In genomic region chr7:140541176-140541512, GRCh38 we compare ENCODE assay signal across 11 cellular contexts.
DNase-seq lines count a peak whose midpoint lies in the region; ATAC-seq and TF ChIP-seq lines count a peak whose summit lies in the region.
"Had no signal": no experiment of that assay in that cellular context is flagged by ENCODE, and none has a peak within 500 bp of the region (broad histone marks: within the 10 kb centered on the region; RNA-seq: fewer than 3 reads in every experiment).

No MANE protein-coding gene starts in this region.

- no peaks in the 10 kb centered on the region for H3K36me3 Mint-ChIP-seq in memory B cell
- H3K36me3 Mint-ChIP-seq: stimulated activated effector memory CD8-positive, alpha-beta T cell treated with anti-CD3 and anti-CD28 coated beads, Interleukin-12 subunit alpha, Interleukin-12 subunit beta, amount 100 ng/mL, for 72 hours had no signal

- H3K27me3 Mint-ChIP-seq in memory B cell, result peaks cover 3% of the 10 kb centered on the region

- in situ Hi-C loops in GM13977 (cut with MboI; ENCODE audit: low pct_unique_long_range_greater_than_20kb, low sequenced_read_pairs, unreplicated experiment), result no loop called here

- H3K9ac ChIP-seq in HUES64 (ENCODE audit: low read depth, low read length), result peak overlapping the region; percentile 18; the same call in 1 of the 2 replicates

- peak overlapping the region; percentile 46 for H3K4me3 ChIP-seq in HUES64 (ENCODE audit: low read length)
- H3K4me3 ChIP-seq in breast epithelium, result no peak overlapping the region
- no peak overlapping the region for H3K4me3 ChIP-seq in stomach
- H3K4me3 ChIP-seq: body of pancreas had no signal

- TF ChIP-seq POLR2A in breast epithelium (IDR thresholded peaks at IDR 0.05), result no peak
- no peak for TF ChIP-seq POLR2A in stomach (IDR thresholded peaks at IDR 0.05)

- intact Hi-C loops in breast epithelium (cut with DNase I; ENCODE audit: low total_unique reads), result no loop called here
- intact Hi-C loops in stomach (cut with DNase I; ENCODE audit: low total_unique reads), result no loop called here

- no peak overlapping the region for H3K4me3 Mint-ChIP-seq in memory B cell
- H3K4me3 Mint-ChIP-seq: stimulated activated effector memory CD8-positive, alpha-beta T cell treated with anti-CD3 and anti-CD28 coated beads, Interleukin-12 subunit alpha, Interleukin-12 subunit beta, amount 100 ng/mL, for 72 hours had no signal

- ATAC-seq in memory B cell (ENCODE audit: low read depth) (no peak), HG02571 (IDR thresholded peaks at IDR 0.05; ENCODE audit: unreplicated experiment) (no peak)
- ATAC-seq: stimulated activated effector memory CD8-positive, alpha-beta T cell treated with anti-CD3 and anti-CD28 coated beads, Interleukin-12 subunit alpha, Interleukin-12 subunit beta, amount 100 ng/mL, for 72 hours had no signal

- H3K4me1 ChIP-seq in HUES64 (ENCODE audit: insufficient read depth, low read length) (peaks cover 17% of the 10 kb centered on the region), breast epithelium (no peaks in the 10 kb centered on the region), stomach (peaks cover 4 to 23% (median 12%) of the 10 kb centered on the region in 4 donors)

- peaks cover 5% of the 10 kb centered on the region; the same call in 1 of the 2 replicates for H3K36me3 ChIP-seq in HUES64 (ENCODE audit: insufficient read depth, low read length)
- H3K36me3 ChIP-seq in breast epithelium, result no peaks in the 10 kb centered on the region
- peaks cover 0 to 15% (median 9%) of the 10 kb centered on the region in 4 donors for H3K36me3 ChIP-seq in stomach

- H3K9me3 ChIP-seq in HUES64 (ENCODE audit: insufficient read depth, low read depth, low read length), result no peaks in the 10 kb centered on the region
- H3K9me3 ChIP-seq in breast epithelium, result no peaks in the 10 kb centered on the region
- H3K9me3 ChIP-seq in stomach, result no peaks in the 10 kb centered on the region
- H3K9me3 ChIP-seq: body of pancreas had no signal

- H3K9me3 Mint-ChIP-seq in memory B cell, result no peaks in the 10 kb centered on the region
- H3K9me3 Mint-ChIP-seq: stimulated activated effector memory CD8-positive, alpha-beta T cell treated with anti-CD3 and anti-CD28 coated beads, Interleukin-12 subunit alpha, Interleukin-12 subunit beta, amount 100 ng/mL, for 72 hours had no signal

- DNase-seq in breast epithelium (ENCODE audit: low spot score in 2 of 2) (no peak), memory B cell (ENCODE audit: low spot score in 2 of 2) (no peak), stomach (no peak), NCI-H526 (lab: John Stamatoyannopoulos, UW) (no peak), GM13977 (ENCODE audit: low spot score) (no peak), NCI-H446 treated with DMSO at 0.1 percent for 48 hours (lab: John Stamatoyannopoulos, UW) (no peak)
- DNase-seq: activated CD4-positive, alpha-beta T cell treated with anti-CD3 and anti-CD28 coated beads for 48 hours had no signal

- H3K27ac ChIP-seq in HUES64 (ENCODE audit: low read depth, low read length) (peak overlapping the region; percentile 95), breast epithelium (peak overlapping the region; percentile 66 to 87), stomach (peak overlapping the region in 4 of 5 donors; percentile 50 to 71 (median 56))

- 42% methylated on average over 4 of the region's 4 CpGs for WGBS in HUES64
- 58 to 90% (median 66%) methylated on average over 4 of the region's 4 CpGs for WGBS in stomach, 5 donors

- TF ChIP-seq EP300 in stomach (IDR thresholded peaks at IDR 0.05), result no peak

- peaks cover 12% of the 10 kb centered on the region for H3K4me1 Mint-ChIP-seq in memory B cell

- H3K27ac Mint-ChIP-seq in memory B cell, result peak overlapping the region; percentile 33
- H3K27ac Mint-ChIP-seq: stimulated activated effector memory CD8-positive, alpha-beta T cell treated with anti-CD3 and anti-CD28 coated beads, Interleukin-12 subunit alpha, Interleukin-12 subunit beta, amount 100 ng/mL, for 72 hours had no signal

- TF ChIP-seq CTCF in breast epithelium (IDR thresholded peaks at IDR 0.05), result no peak
- TF ChIP-seq CTCF in stomach (IDR thresholded peaks at IDR 0.05), result no peak
- TF ChIP-seq CTCF in GM13977 (IDR thresholded peaks at IDR 0.05; ENCODE audit: extremely low read depth, insufficient read depth, missing control alignments), result no peak

- H3K27me3 ChIP-seq in HUES64 (ENCODE audit: insufficient read depth, low read length), result no peaks in the 10 kb centered on the region
- no peaks in the 10 kb centered on the region for H3K27me3 ChIP-seq in breast epithelium
- no peaks in the 10 kb centered on the region for H3K27me3 ChIP-seq in stomach
- H3K27me3 ChIP-seq: body of pancreas had no signal
